In genomic region chr19:4302238-4302630, GRCh38 we compare ENCODE assay signal across 12 cellular contexts. TPM values are rescaled to one million over a fixed set of nuclear protein-coding genes. Genes with fewer than 3 reads are reported as not detected.
A peak's percentile ranks its signal among the peaks of the same experiment; 100 is the strongest.
DNase-seq lines count a peak whose midpoint lies in the region; ATAC-seq and TF ChIP-seq lines count a peak whose summit lies in the region.
"Had no signal": no experiment of that assay in that cellular context is flagged by ENCODE, and none has a peak within 500 bp of the region (broad histone marks: within the 10 kb centered on the region; RNA-seq: fewer than 3 reads in every experiment).

A gene with protein sequence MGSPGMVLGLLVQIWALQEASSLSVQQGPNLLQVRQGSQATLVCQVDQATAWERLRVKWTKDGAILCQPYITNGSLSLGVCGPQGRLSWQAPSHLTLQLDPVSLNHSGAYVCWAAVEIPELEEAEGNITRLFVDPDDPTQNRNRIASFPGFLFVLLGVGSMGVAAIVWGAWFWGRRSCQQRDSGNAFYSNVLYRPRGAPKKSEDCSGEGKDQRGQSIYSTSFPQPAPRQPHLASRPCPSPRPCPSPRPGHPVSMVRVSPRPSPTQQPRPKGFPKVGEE (minus strand): TSS chr19:4302389. CDS start chr19:4302385, 4 bp downstream.

- POLR2A ChIA-PET in activated CD4-positive, alpha-beta memory T cell treated with anti-CD3 and anti-CD28 coated beads for 36 hours (lab: Charles Lee) = no interaction called here

- H3K9me3 Mint-ChIP-seq in activated T-cell treated with anti-CD3 and anti-CD28 coated beads, Interleukin-2, amount 50 U/mL, for 4 hours = no peaks in the 10 kb centered on the region
- H3K9me3 Mint-ChIP-seq in activated CD4-positive, alpha-beta memory T cell treated with anti-CD3 and anti-CD28 coated beads for 36 hours = no peaks in the 10 kb centered on the region
- no peaks in the 10 kb centered on the region for H3K9me3 Mint-ChIP-seq in Calu3 (ENCODE audit: low read depth, unreplicated experiment)
- no peaks in the 10 kb centered on the region for H3K9me3 Mint-ChIP-seq in endothelial cell (ENCODE audit: unreplicated experiment)

- TF ChIP-seq CTCF in hepatocyte (IDR thresholded peaks at IDR 0.05; ENCODE audit: poor library complexity) (no peak), transverse colon (IDR thresholded peaks at IDR 0.05) (no peak), Calu3 (IDR thresholded peaks at IDR 0.05; ENCODE audit: unreplicated experiment) (no peak), endothelial cell (IDR thresholded peaks at IDR 0.05; ENCODE audit: unreplicated experiment) (no peak)

- H3K36me3 ChIP-seq in hepatocyte (replicated peaks; ENCODE audit: insufficient read depth, low read depth) (no peaks in the 10 kb centered on the region), transverse colon (no peaks in the 10 kb centered on the region)
- H3K36me3 ChIP-seq: pancreas had no signal

- TF ChIP-seq EP300 in transverse colon (IDR thresholded peaks at IDR 0.05; ENCODE audit: low read depth) = no peak

- no peaks in the 10 kb centered on the region for H3K36me3 Mint-ChIP-seq in activated T-cell treated with anti-CD3 and anti-CD28 coated beads, Interleukin-2, amount 50 U/mL, for 4 hours (ENCODE audit: insufficient read depth)
- H3K36me3 Mint-ChIP-seq in activated CD4-positive, alpha-beta memory T cell treated with anti-CD3 and anti-CD28 coated beads for 36 hours = no peaks in the 10 kb centered on the region
- H3K36me3 Mint-ChIP-seq in Calu3 (ENCODE audit: insufficient read depth, unreplicated experiment) (peaks cover 5% of the 10 kb centered on the region), endothelial cell (ENCODE audit: low read depth, unreplicated experiment) (peaks cover 4% of the 10 kb centered on the region)

- H3K4me3 ChIP-seq in hepatocyte (no peak within 1 kb of the TSS), transverse colon (no peak within 1 kb of the TSS)
- H3K4me3 ChIP-seq: lung, pancreas had no signal

- H3K4me1 Mint-ChIP-seq in activated T-cell treated with anti-CD3 and anti-CD28 coated beads, Interleukin-2, amount 50 U/mL, for 4 hours (ENCODE audit: low read depth) = peaks cover 27% of the 10 kb centered on the region
- H3K4me1 Mint-ChIP-seq in activated CD4-positive, alpha-beta memory T cell treated with anti-CD3 and anti-CD28 coated beads for 36 hours (ENCODE audit: low read depth) = peaks cover 32% of the 10 kb centered on the region
- H3K4me1 Mint-ChIP-seq in Calu3 (ENCODE audit: low read depth, unreplicated experiment) (no peaks in the 10 kb centered on the region), endothelial cell (ENCODE audit: unreplicated experiment) (no peaks in the 10 kb centered on the region)

- in situ Hi-C loops in transverse colon (cut with MboI; ENCODE audit: low pct_ligation_motif_present in 1 of 4, low pct_unique_long_range_greater_than_20kb in 1 of 4, low sequenced_read_pairs in 3 of 4) = no loop called here

- no peaks in the 10 kb centered on the region for H3K4me1 ChIP-seq in hepatocyte (ENCODE audit: insufficient read depth)
- peaks cover 0 to 6% (median 0%) of the 10 kb centered on the region in 4 donors for H3K4me1 ChIP-seq in transverse colon
- H3K4me1 ChIP-seq: pancreas had no signal

- H3K79me2 ChIP-seq in hepatocyte = no peaks in the 10 kb centered on the region

- no TSS peak for BruUV-seq in Calu3 (replicated peaks; lab: Mats Ljungman, UMichigan)

- DNase-seq in activated T-cell treated with anti-CD3 and anti-CD28 coated beads, Interleukin-2, amount 50 U/mL, for 4 hours = no peak
- DNase-seq in activated T-cell treated with anti-CD3 and anti-CD28 coated beads, Interleukin-2, amount 50 U/mL, for 1 hour = no peak
- DNase-seq in activated CD4-positive, alpha-beta memory T cell treated with anti-CD3 and anti-CD28 coated beads for 36 hours = no peak
- DNase-seq in hepatocyte (ENCODE audit: low spot score) (no peak), transverse colon (no peak), Calu3 (no peak), NCI-H1694 (lab: John Stamatoyannopoulos, UW) (no peak), endothelial cell (ENCODE audit: low spot score) (no peak)
- DNase-seq: pancreas had no signal

- H3K27me3 Mint-ChIP-seq in activated T-cell treated with anti-CD3 and anti-CD28 coated beads, Interleukin-2, amount 50 U/mL, for 4 hours (ENCODE audit: low read depth) = peaks cover 9% of the 10 kb centered on the region
- H3K27me3 Mint-ChIP-seq in activated CD4-positive, alpha-beta memory T cell treated with anti-CD3 and anti-CD28 coated beads for 36 hours = no peaks in the 10 kb centered on the region
- peaks cover 33% of the 10 kb centered on the region for H3K27me3 Mint-ChIP-seq in Calu3 (ENCODE audit: unreplicated experiment)
- peaks cover 4% of the 10 kb centered on the region for H3K27me3 Mint-ChIP-seq in endothelial cell (ENCODE audit: unreplicated experiment)

- intact Hi-C loops in activated CD4-positive, alpha-beta memory T cell treated with anti-CD3 and anti-CD28 coated beads for 36 hours (cut with micrococcal nuclease) = no loop called here
- intact Hi-C loops in transverse colon (cut with DNase I; ENCODE audit: low total_unique reads) = no loop called here
- intact Hi-C loops in Calu3 (cut with micrococcal nuclease; ENCODE audit: unreplicated experiment) = no loop called here

- no peak for TF ChIP-seq POLR2A in transverse colon (IDR thresholded peaks at IDR 0.05)

- no peaks in the 10 kb centered on the region for H3K9me3 ChIP-seq in hepatocyte (ENCODE audit: low read depth)
- no peaks in the 10 kb centered on the region for H3K9me3 ChIP-seq in transverse colon
- H3K9me3 ChIP-seq: pancreas had no signal

- no peak within 1 kb of the TSS for H3K4me2 ChIP-seq in hepatocyte

- no peaks in the 10 kb centered on the region for H3K9me2 ChIP-seq in hepatocyte (replicated peaks; ENCODE audit: insufficient read depth)

- peak within 1 kb of the TSS; percentile 64 for H3K27ac Mint-ChIP-seq in activated CD4-positive, alpha-beta memory T cell treated with anti-CD3 and anti-CD28 coated beads for 36 hours
- H3K27ac Mint-ChIP-seq in Calu3 (ENCODE audit: unreplicated experiment) (no peak within 1 kb of the TSS), endothelial cell (ENCODE audit: unreplicated experiment) (no peak within 1 kb of the TSS)

- H3K27me3 ChIP-seq in hepatocyte = no peaks in the 10 kb centered on the region
- H3K27me3 ChIP-seq in transverse colon = peaks cover 14% of the 10 kb centered on the region

- CTCF ChIA-PET in activated CD4-positive, alpha-beta memory T cell treated with anti-CD3 and anti-CD28 coated beads for 36 hours (lab: Charles Lee) = interaction anchor here (1.0 kb wide), 1 partner anchor 35 kb away, joined by 5 read pairs; no protein-coding TSS in a partner anchor
- CTCF ChIA-PET in Calu3 (lab: Charles Lee) = no interaction called here

- ATAC-seq in activated T-cell treated with anti-CD3 and anti-CD28 coated beads, Interleukin-2, amount 50 U/mL, for 4 hours = no peak
- ATAC-seq: pancreas had no signal

- H3K27ac ChIP-seq in hepatocyte (no peak within 1 kb of the TSS), transverse colon (peak within 1 kb of the TSS in 3 of 4 donors; percentile 1 to 41 (median 6))
- H3K27ac ChIP-seq: pancreas had no signal

- no peaks in the 10 kb centered on the region for H4K20me1 ChIP-seq in hepatocyte (ENCODE audit: insufficient read depth, poor library complexity, severe bottlenecking)

- H2AFZ ChIP-seq in hepatocyte = peak within 1 kb of the TSS; percentile 10

- WGBS in hepatocyte (ENCODE audit: low lambda C conversion rate, missing lambda C conversion rate) = 76% methylated on average over 5 of the region's 7 CpGs
- WGBS in transverse colon (ENCODE audit: low coverage in 1 of 2), 2 donors = 42% methylated on average over 7 of the region's 7 CpGs; no CpG with 5 or more reads in 1 of the 2 donors

- H3K4me3 Mint-ChIP-seq in activated T-cell treated with anti-CD3 and anti-CD28 coated beads, Interleukin-2, amount 50 U/mL, for 4 hours = peak within 1 kb of the TSS; percentile 64
- peak within 1 kb of the TSS; percentile 61 for H3K4me3 Mint-ChIP-seq in activated CD4-positive, alpha-beta memory T cell treated with anti-CD3 and anti-CD28 coated beads for 36 hours
- H3K4me3 Mint-ChIP-seq in Calu3 (ENCODE audit: low read depth, unreplicated experiment) (no peak within 1 kb of the TSS), endothelial cell (ENCODE audit: unreplicated experiment) (no peak within 1 kb of the TSS)

RNA-seq across cellular contexts. Expression of the gene that starts here (rescaled TPM):
- total RNA-seq in activated T-cell treated with anti-CD3 and anti-CD28 coated beads, Interleukin-2, amount 50 U/mL, for 4 hours = 1 to 10 TPM; 1.9 to 2.7 (median 2.1) TPM
- total RNA-seq in activated CD4-positive, alpha-beta memory T cell treated with anti-CD3 and anti-CD28 coated beads for 36 hours = 1 to 10 TPM; 2.4 to 2.6 TPM
- total RNA-seq in hepatocyte (not detected in 2 replicates), transverse colon (1 to 10 TPM in 2 of 4 donors, not detected in 2; 3.8 to 4.8 TPM), Calu3 (2022) (not detected in 2 replicates), endothelial cell (ENCODE audit: unreplicated experiment) (not detected)
- 0.55 TPM in 1 of 2 replicates, not detected in the other for polyA plus RNA-seq in hepatocyte
- total RNA-seq: M059J had no signal
- polyA plus RNA-seq: AG04450, pancreas had no signal

Comparison
In these comparisons a context has a peak if more than half of its experiments do, and no peak if none do; other contexts are left out.
1. H3K4me3 Mint-ChIP-seq: peak in activated T-cell treated with anti-CD3 and anti-CD28 coated beads, Interleukin-2, amount 50 U/mL, for 4 hours (single experiment) and activated CD4-positive, alpha-beta memory T cell treated with anti-CD3 and anti-CD28 coated beads for 36 hours (single experiment); none in Calu3 (single experiment) and endothelial cell (single experiment).